ENCODE assay signal across 13 cellular contexts in genomic region chr11:119681537-119681936, GRCh38. TPM values are rescaled to one million over a fixed set of nuclear protein-coding genes. Genes with fewer than 3 reads are reported as not detected.
DNase-seq lines count a peak whose midpoint lies in the region; ATAC-seq and TF ChIP-seq lines count a peak whose summit lies in the region.
"Had no signal": no experiment of that assay in that cellular context is flagged by ENCODE, and none has a peak within 500 bp of the region (broad histone marks: within the 10 kb centered on the region; RNA-seq: fewer than 3 reads in every experiment).

No MANE protein-coding gene starts in this region.

- H3K9ac ChIP-seq in liver (ENCODE audit: low read depth in 1 of 2, low read length in 2 of 2) = no peak overlapping the region

- intact Hi-C loops in Right ventricle myocardium superior (cut with DNase I) = no loop called here

- DNase-seq in Right ventricle myocardium superior (no peak), right atrium auricular region (ENCODE audit: low spot score) (no peak), cardiac fibroblast (ENCODE audit: low read depth in 2 of 2) (no peak), HEK293T (ENCODE audit: extremely low spot score) (no peak), NCI-H510A treated with DMSO at 0.1 percent for 48 hours (lab: John Stamatoyannopoulos, UW) (no peak)
- DNase-seq in central memory CD4-positive, alpha-beta T cell = no peak
- DNase-seq: DMS79 treated with DMSO at 0.1 percent for 48 hours, Karpas-422, midbrain, NCI-H2171 treated with DMSO at 0.1 percent for 48 hours, RPMI8226 had no signal

- ATAC-seq in Right ventricle myocardium superior (ENCODE audit: poor library complexity) (peak; percentile 60), HG03045 (IDR thresholded peaks at IDR 0.05; ENCODE audit: unreplicated experiment) (no peak)

- no peaks in the 10 kb centered on the region for H3K27me3 ChIP-seq in right atrium auricular region
- H3K27me3 ChIP-seq in liver (ENCODE audit: control insufficient read depth in 4 of 4, insufficient read depth in 4 of 4, low read length in 3 of 4) = no peaks in the 10 kb centered on the region

- peak in 1 of 2 donors; percentile 57 for TF ChIP-seq RAD21 in liver (IDR thresholded peaks at IDR 0.05)

- H3K27ac ChIP-seq in right atrium auricular region (no peak overlapping the region), liver (ENCODE audit: low read depth in 1 of 2, low read length in 2 of 2) (no peak overlapping the region)

- WGBS in liver = 63% methylated on average over 6 of the region's 6 CpGs

- TF ChIP-seq CTCF in right atrium auricular region (IDR thresholded peaks at IDR 0.05) (no peak), cardiac fibroblast (IDR thresholded peaks at IDR 0.05; ENCODE audit: low read depth, low read length) (peak; percentile 17), liver (IDR thresholded peaks at IDR 0.05; ENCODE audit: low read depth, low read length, missing input control) (peak; percentile 25)

- CTCF ChIA-PET in HEK293T (lab: Yijun Ruan, JAX) = interaction anchor here (0.7 kb wide), 1 partner anchor 12 kb away, joined by 3 read pairs; no protein-coding TSS in a partner anchor

- H3K4me1 ChIP-seq in right atrium auricular region = peaks cover 0 to 29% of the 10 kb centered on the region in 2 donors
- peaks cover 0 to 6% (median 0%) of the 10 kb centered on the region in 4 donors for H3K4me1 ChIP-seq in liver (ENCODE audit: control insufficient read depth in 4 of 4, insufficient read depth in 4 of 4, low read length in 3 of 4)

- POLR2A ChIA-PET in HEK293T (lab: Yijun Ruan, JAX) = no interaction called here

- H3K9me3 ChIP-seq in right atrium auricular region (no peaks in the 10 kb centered on the region), liver (ENCODE audit: control insufficient read depth in 4 of 4, low read length in 3 of 4) (no peaks in the 10 kb centered on the region)

- H3K36me3 ChIP-seq in right atrium auricular region = no peaks in the 10 kb centered on the region
- H3K36me3 ChIP-seq in liver (ENCODE audit: control insufficient read depth in 4 of 4, insufficient read depth in 3 of 4, low read depth in 1 of 4, low read length in 3 of 4) = peaks cover 0 to 9% (median 0%) of the 10 kb centered on the region in 4 donors

- H3K4me3 ChIP-seq in right atrium auricular region (no peak overlapping the region), cardiac fibroblast (replicated peaks in 1 of 2; ENCODE audit: low read depth in 2 of 2, low read length in 2 of 2) (no peak overlapping the region), liver (ENCODE audit: low read depth in 1 of 3, low read length in 3 of 3) (no peak overlapping the region)

TF ChIP-seq in liver, 16 proteins besides CTCF, POLR2A, EP300 and RAD21:
- TF ChIP-seq YY1 (IDR thresholded peaks at IDR 0.05) = no peak
- TF ChIP-seq, protein P1, sequence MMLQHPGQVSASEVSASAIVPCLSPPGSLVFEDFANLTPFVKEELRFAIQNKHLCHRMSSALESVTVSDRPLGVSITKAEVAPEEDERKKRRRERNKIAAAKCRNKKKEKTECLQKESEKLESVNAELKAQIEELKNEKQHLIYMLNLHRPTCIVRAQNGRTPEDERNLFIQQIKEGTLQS (IDR thresholded peaks at IDR 0.05) = no peak
- no peak for TF ChIP-seq MAX (IDR thresholded peaks at IDR 0.05)
- no peak for TF ChIP-seq JUND (IDR thresholded peaks at IDR 0.05)
- TF ChIP-seq HNF4G (IDR thresholded peaks at IDR 0.05) = no peak
- no peak for TF ChIP-seq NR2F2 (IDR thresholded peaks at IDR 0.05)
- no peak for TF ChIP-seq SP1 (IDR thresholded peaks at IDR 0.05)
- no peak for TF ChIP-seq FOXA1 (IDR thresholded peaks at IDR 0.05)
- TF ChIP-seq, protein P2, sequence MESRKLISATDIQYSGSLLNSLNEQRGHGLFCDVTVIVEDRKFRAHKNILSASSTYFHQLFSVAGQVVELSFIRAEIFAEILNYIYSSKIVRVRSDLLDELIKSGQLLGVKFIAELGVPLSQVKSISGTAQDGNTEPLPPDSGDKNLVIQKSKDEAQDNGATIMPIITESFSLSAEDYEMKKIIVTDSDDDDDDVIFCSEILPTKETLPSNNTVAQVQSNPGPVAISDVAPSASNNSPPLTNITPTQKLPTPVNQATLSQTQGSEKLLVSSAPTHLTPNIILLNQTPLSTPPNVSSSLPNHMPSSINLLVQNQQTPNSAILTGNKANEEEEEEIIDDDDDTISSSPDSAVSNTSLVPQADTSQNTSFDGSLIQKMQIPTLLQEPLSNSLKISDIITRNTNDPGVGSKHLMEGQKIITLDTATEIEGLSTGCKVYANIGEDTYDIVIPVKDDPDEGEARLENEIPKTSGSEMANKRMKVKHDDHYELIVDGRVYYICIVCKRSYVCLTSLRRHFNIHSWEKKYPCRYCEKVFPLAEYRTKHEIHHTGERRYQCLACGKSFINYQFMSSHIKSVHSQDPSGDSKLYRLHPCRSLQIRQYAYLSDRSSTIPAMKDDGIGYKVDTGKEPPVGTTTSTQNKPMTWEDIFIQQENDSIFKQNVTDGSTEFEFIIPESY (IDR thresholded peaks at IDR 0.05) = no peak
- TF ChIP-seq EGR1 (IDR thresholded peaks at IDR 0.05; ENCODE audit: low read depth in 2 of 2) = no peak
- TF ChIP-seq RXRA (IDR thresholded peaks at IDR 0.05) = no peak
TF ChIP-seq in liver: peak in this region for 0.

TF ChIP-seq in HEK293T, 16 proteins besides CTCF, POLR2A, EP300 and RAD21:
- TF ChIP-seq HDGF (IDR thresholded peaks at IDR 0.05; ENCODE audit: borderline replicate concordance) (no peak), FOXK2 (IDR thresholded peaks at IDR 0.05) (no peak), SUZ12 (IDR thresholded peaks at IDR 0.05) (no peak), PKNOX1 (IDR thresholded peaks at IDR 0.05) (no peak)

RNA-seq across cellular contexts. Expression of gene NECTIN1, which starts 47.5 kb away (rescaled TPM):
- total RNA-seq in Right ventricle myocardium superior (15.0 TPM), right atrium auricular region (1 to 10 TPM; 4.0 to 4.4 TPM), liver (1 to 10 TPM; 6.1 to 7.7 TPM)
- polyA plus RNA-seq in liver = 1 to 10 TPM in 1 of 2 donors, under 1 TPM in 1; 0.69 to 4.0 TPM

Comparison
In these comparisons a context has a peak if more than half of its experiments do, and no peak if none do; other contexts are left out.
1. CTCF ChIP-seq: peak in cardiac fibroblast (single experiment) and liver (single experiment); none in right atrium auricular region (0 of 2).